12 cellular contexts compared by ENCODE assay signal in genomic region chr5:119373449-119373858, GRCh38. TPM values are rescaled to one million over a fixed set of nuclear protein-coding genes. Genes with fewer than 3 reads are reported as not detected.
A peak's percentile ranks its signal among the peaks of the same experiment; 100 is the strongest.
DNase-seq lines count a peak whose midpoint lies in the region; ATAC-seq, FAIRE-seq and TF ChIP-seq lines count a peak whose summit lies in the region.
"Had no signal": no experiment of that assay in that cellular context is flagged by ENCODE, and none has a peak within 500 bp of the region (broad histone marks: within the 10 kb centered on the region; RNA-seq: fewer than 3 reads in every experiment).

No MANE protein-coding gene starts in this region.

- H3K9ac ChIP-seq in Karpas-422 (ENCODE audit: low read length) = no peak overlapping the region

- H3K4me1 ChIP-seq in CD8-positive, alpha-beta memory T cell (ENCODE audit: insufficient read depth, low read length) = peaks cover 36% of the 10 kb centered on the region
- H3K4me1 ChIP-seq in Karpas-422 (ENCODE audit: low read length) = no peaks in the 10 kb centered on the region

- H3K27ac Mint-ChIP-seq in CD8-positive, alpha-beta memory T cell = peak overlapping the region in 6 of 8 donors; percentile 3 to 56 (median 29)
- H3K27ac Mint-ChIP-seq in IgD-negative memory B cell (peak overlapping the region; percentile 14 to 53 (median 29)), endothelial cell (ENCODE audit: unreplicated experiment) (no peak overlapping the region)

- no peaks in the 10 kb centered on the region for H3K9me3 ChIP-seq in CD8-positive, alpha-beta memory T cell (ENCODE audit: low read length)
- no peaks in the 10 kb centered on the region for H3K9me3 ChIP-seq in Karpas-422 (ENCODE audit: low read length)

- CTCF ChIA-PET in CD8-positive, alpha-beta memory T cell (lab: Charles Lee) = interaction anchor here (2.1 to 3.0 kb wide), 2 partner anchors 39 to 57 kb away, joined by 5 to 8 read pairs; no protein-coding TSS in a partner anchor

- H3K27me3 Mint-ChIP-seq in CD8-positive, alpha-beta memory T cell = no peaks in the 10 kb centered on the region
- H3K27me3 Mint-ChIP-seq in IgD-negative memory B cell (no peaks in the 10 kb centered on the region), endothelial cell (ENCODE audit: unreplicated experiment) (no peaks in the 10 kb centered on the region)

- ATAC-seq in HG02870 (IDR thresholded peaks at IDR 0.05; ENCODE audit: unreplicated experiment) = peak; percentile 65
- ATAC-seq in GM19324 (IDR thresholded peaks at IDR 0.05; ENCODE audit: low FRiP score, unreplicated experiment) = no peak
- ATAC-seq: Panc1 had no signal

- no peaks in the 10 kb centered on the region for H3K9me2 ChIP-seq in Karpas-422 (replicated peaks; ENCODE audit: insufficient read depth, low read length)

- no peak overlapping the region for H2AFZ ChIP-seq in Karpas-422 (ENCODE audit: low read length)

- H3K4me3 Mint-ChIP-seq in CD8-positive, alpha-beta memory T cell = no peak overlapping the region
- peak overlapping the region in 2 of 4 donors; percentile 7 to 71 for H3K4me3 Mint-ChIP-seq in IgD-negative memory B cell
- no peak overlapping the region for H3K4me3 Mint-ChIP-seq in endothelial cell (ENCODE audit: unreplicated experiment)
- H3K4me3 Mint-ChIP-seq: neural crest cell had no signal

- H3K36me3 Mint-ChIP-seq in CD8-positive, alpha-beta memory T cell = peaks cover 0 to 35% (median 11%) of the 10 kb centered on the region in 3 donors
- H3K36me3 Mint-ChIP-seq in IgD-negative memory B cell = peaks cover 4% of the 10 kb centered on the region
- H3K36me3 Mint-ChIP-seq in endothelial cell (ENCODE audit: low read depth, unreplicated experiment) = no peaks in the 10 kb centered on the region

- no peak overlapping the region for H3K4me2 ChIP-seq in Karpas-422 (ENCODE audit: low read depth, low read length, poor library complexity, severe bottlenecking)

- no peaks in the 10 kb centered on the region for H3K27me3 ChIP-seq in CD8-positive, alpha-beta memory T cell (ENCODE audit: insufficient read depth, low read length, poor library complexity, severe bottlenecking)
- H3K27me3 ChIP-seq in Karpas-422 (ENCODE audit: low read length) = no peaks in the 10 kb centered on the region

- peaks cover 13% of the 10 kb centered on the region; the same call in 1 of the 2 replicates for H3K79me2 ChIP-seq in Karpas-422 (ENCODE audit: low read length)

- peak; percentile 95 for FAIRE-seq in GM19239 (lab: Jason Lieb, UNC)

- no peak for DNase-seq in CD8-positive, alpha-beta memory T cell
- DNase-seq in GM19239 (ENCODE audit: insufficient read length, low spot score) = no peak
- no peak for DNase-seq in foreskin fibroblast
- no peak for DNase-seq in Karpas-422
- no peak for DNase-seq in endothelial cell (ENCODE audit: low spot score)
- DNase-seq: NCI-H1436 treated with DMSO at 0.1 percent for 48 hours had no signal

- H3K27ac ChIP-seq in CD8-positive, alpha-beta memory T cell (ENCODE audit: low read depth, low read length) = no peak overlapping the region
- no peak overlapping the region for H3K27ac ChIP-seq in Karpas-422 (ENCODE audit: low read length)
- H3K27ac ChIP-seq: epithelial cell of prostate had no signal

- peaks cover 25% of the 10 kb centered on the region for H4K20me1 ChIP-seq in Karpas-422 (ENCODE audit: insufficient read depth, low read depth, low read length)

- peaks cover 60 to 82% (median 75%) of the 10 kb centered on the region in 3 donors for H3K4me1 Mint-ChIP-seq in CD8-positive, alpha-beta memory T cell
- H3K4me1 Mint-ChIP-seq in IgD-negative memory B cell = peaks cover 46 to 55% (median 50%) of the 10 kb centered on the region in 3 donors
- H3K4me1 Mint-ChIP-seq in endothelial cell (ENCODE audit: unreplicated experiment) = no peaks in the 10 kb centered on the region

- POLR2A ChIA-PET in CD8-positive, alpha-beta memory T cell (lab: Charles Lee) = no interaction called here

- no peak overlapping the region for H3K4me3 ChIP-seq in CD8-positive, alpha-beta memory T cell (ENCODE audit: low read length)
- H3K4me3 ChIP-seq in foreskin fibroblast (ENCODE audit: low read depth in 1 of 2, low read length in 2 of 2) = no peak overlapping the region
- no peak overlapping the region for H3K4me3 ChIP-seq in Karpas-422 (ENCODE audit: low read length)

- no peak for TF ChIP-seq CTCF in foreskin fibroblast (IDR thresholded peaks at IDR 0.05; ENCODE audit: low read depth, low read length)
- TF ChIP-seq CTCF in endothelial cell (IDR thresholded peaks at IDR 0.05; ENCODE audit: unreplicated experiment) = no peak

- H3K36me3 ChIP-seq in CD8-positive, alpha-beta memory T cell (ENCODE audit: insufficient read depth, low read length) = no peaks in the 10 kb centered on the region
- 0 out of 2 replicates have a peak, but pooled peaks cover 5% of the 10 kb centered on the region for H3K36me3 ChIP-seq in Karpas-422 (ENCODE audit: insufficient read depth, low read length)

- no peaks in the 10 kb centered on the region for H3K9me3 Mint-ChIP-seq in CD8-positive, alpha-beta memory T cell
- H3K9me3 Mint-ChIP-seq in IgD-negative memory B cell (no peaks in the 10 kb centered on the region), endothelial cell (ENCODE audit: unreplicated experiment) (no peaks in the 10 kb centered on the region)
- H3K9me3 Mint-ChIP-seq: neural crest cell had no signal

RNA-seq across cellular contexts. Expression of gene TNFAIP8, which starts 17.6 kb away (rescaled TPM):
- 100 to 1,000 TPM; 295 to 311 TPM for total RNA-seq in CD8-positive, alpha-beta memory T cell
- 207 TPM for polyA plus RNA-seq in CD8-positive, alpha-beta memory T cell
- polyA plus RNA-seq in IgD-negative memory B cell = 285 TPM
- total RNA-seq in Karpas-422 (2014; rRNA removed; shearing (Covaris generic); ENCODE audit: low replicate concordance) = 34.5 and 58.7 TPM in 2 replicates
- 7.9 TPM for total RNA-seq in endothelial cell (ENCODE audit: unreplicated experiment)
